8 cellular contexts compared by ENCODE assay signal in genomic region chr4:55866290-55866907, GRCh38. TPM values are rescaled to one million over a fixed set of nuclear protein-coding genes. Genes with fewer than 3 reads are reported as not detected.
DNase-seq lines count a peak whose midpoint lies in the region; ATAC-seq, FAIRE-seq and TF ChIP-seq lines count a peak whose summit lies in the region.

No MANE protein-coding gene starts in this region.

- H3K4me1 ChIP-seq in endothelial cell of umbilical vein (ENCODE audit: control insufficient read depth, extremely low read depth, insufficient read depth, low read length) = peaks cover 21% of the 10 kb centered on the region

- H2AFZ ChIP-seq in endothelial cell of umbilical vein (ENCODE audit: low read depth, low read length) = no peak overlapping the region

- TF ChIP-seq POLR2A in endothelial cell of umbilical vein (IDR thresholded peaks at IDR 0.05; ENCODE audit: low read depth, low read length) = no peak

- H3K4me2 ChIP-seq in endothelial cell of umbilical vein (ENCODE audit: insufficient read depth, low read length) = peak overlapping the region; percentile 90

- no peaks in the 10 kb centered on the region for H3K79me2 ChIP-seq in endothelial cell of umbilical vein (ENCODE audit: control insufficient read depth, insufficient read depth, low read length)

- no peak for DNase-seq in activated naive CD4-positive, alpha-beta T cell treated with anti-CD3 and anti-CD28 coated beads for 36 hours
- no peak for DNase-seq in activated naive CD4-positive, alpha-beta T cell treated with anti-CD3 and anti-CD28 coated beads, Interleukin-2, amount 50 U/mL, for 16 hours
- DNase-seq in RPMI8226 (peak; percentile 30), endothelial cell of umbilical vein (ENCODE audit: low read depth, low spot score) (peak; percentile 88), osteocyte (ENCODE audit: extremely low spot score, unreplicated experiment) (no peak), cerebellar nuclear complex (lab: John Stamatoyannopoulos, UW) (no peak), anterior cingulate cortex (lab: John Stamatoyannopoulos, UW) (no peak)

- POLR2A ChIA-PET in endothelial cell of umbilical vein (lab: Charles Lee) = interaction anchor here (1.9 kb wide), 1 partner anchor 12 kb away, joined by 6 read pairs; the partner anchor contains the start of gene EXOC1

- H3K9me3 Mint-ChIP-seq in activated naive CD4-positive, alpha-beta T cell treated with anti-CD3 and anti-CD28 coated beads for 36 hours = no peaks in the 10 kb centered on the region
- H3K9me3 Mint-ChIP-seq in osteocyte (ENCODE audit: unreplicated experiment) = no peaks in the 10 kb centered on the region

- peak overlapping the region; percentile 80 for H3K27ac ChIP-seq in endothelial cell of umbilical vein (ENCODE audit: insufficient read depth, low read depth, low read length)

- CTCF ChIA-PET in activated naive CD4-positive, alpha-beta T cell treated with anti-CD3 and anti-CD28 coated beads for 36 hours (lab: Charles Lee) = interaction anchor here (0.5 to 2.7 kb wide), 16 partner anchors 10 to 1060 kb away, joined by 3 to 15 read pairs (median 4); partner anchors contain the start of gene EXOC1
- CTCF ChIA-PET in endothelial cell of umbilical vein (lab: Charles Lee) = interaction anchor here (0.7 to 4.4 kb wide), 31 partner anchors 8 to 970 kb away, joined by 3 to 24 read pairs (median 7); partner anchors contain the start of genes CEP135, CLOCK, EXOC1 and SRD5A3

- intact Hi-C loops in activated naive CD4-positive, alpha-beta T cell treated with anti-CD3 and anti-CD28 coated beads for 36 hours (cut with micrococcal nuclease) = loop anchor here (1.0 to 10.0 kb wide), 12 partner anchors 82 to 1544 kb away; partner anchors contain the start of genes CEP135, CLOCK, NMU and TMEM165
- intact Hi-C loops in endothelial cell of umbilical vein (cut with micrococcal nuclease) = loop anchor here (1.0 to 10.0 kb wide), 8 partner anchors 13 to 892 kb away; partner anchors contain the start of genes CEP135, EXOC1 and SRD5A3

- no peaks in the 10 kb centered on the region for H3K27me3 ChIP-seq in endothelial cell of umbilical vein (ENCODE audit: control insufficient read depth in 2 of 2, insufficient read depth in 2 of 2, low read length in 2 of 2)

- peak; percentile 97 for FAIRE-seq in endothelial cell of umbilical vein (lab: Jason Lieb, UNC)

- peak overlapping the region; percentile 78 for H3K27ac Mint-ChIP-seq in activated naive CD4-positive, alpha-beta T cell treated with anti-CD3 and anti-CD28 coated beads for 36 hours
- peak overlapping the region; percentile 93 for H3K27ac Mint-ChIP-seq in osteocyte (ENCODE audit: unreplicated experiment)

- H3K9me1 ChIP-seq in endothelial cell of umbilical vein (replicated peaks; ENCODE audit: control insufficient read depth, extremely low read depth, insufficient read depth, low read length) = no peaks in the 10 kb centered on the region

- peak overlapping the region in 1 of 3 experiments; percentile 41 for H3K4me3 ChIP-seq in endothelial cell of umbilical vein (replicated peaks in 1 of 3; ENCODE audit: insufficient read depth in 1 of 3, low read depth in 1 of 3, low read length in 3 of 3)

- H3K27me3 Mint-ChIP-seq in activated naive CD4-positive, alpha-beta T cell treated with anti-CD3 and anti-CD28 coated beads for 36 hours (ENCODE audit: low read depth) = no peaks in the 10 kb centered on the region
- H3K27me3 Mint-ChIP-seq in osteocyte (ENCODE audit: unreplicated experiment) = no peaks in the 10 kb centered on the region

- peak; percentile 77 for ATAC-seq in HG02981 (IDR thresholded peaks at IDR 0.05; ENCODE audit: unreplicated experiment)

- H3K36me3 ChIP-seq in endothelial cell of umbilical vein (ENCODE audit: control insufficient read depth in 2 of 2, extremely low read depth in 1 of 2, insufficient read depth in 2 of 2, low read length in 2 of 2) = peaks cover 3 to 9% of the 10 kb centered on the region in 2 experiments

- H3K36me3 Mint-ChIP-seq in activated naive CD4-positive, alpha-beta T cell treated with anti-CD3 and anti-CD28 coated beads for 36 hours (ENCODE audit: low read depth) = peaks cover 18% of the 10 kb centered on the region
- peaks cover 25% of the 10 kb centered on the region for H3K36me3 Mint-ChIP-seq in osteocyte (ENCODE audit: unreplicated experiment)

- peak overlapping the region; percentile 55 for H3K9ac ChIP-seq in endothelial cell of umbilical vein (replicated peaks; ENCODE audit: extremely low read depth, insufficient read depth, low read length)

- no peak for TF ChIP-seq CTCF in endothelial cell of umbilical vein (IDR thresholded peaks at IDR 0.05; ENCODE audit: extremely low read depth in 1 of 2, insufficient read depth in 1 of 2, low read depth in 1 of 2, low read length in 2 of 2)
- TF ChIP-seq CTCF in osteocyte (IDR thresholded peaks at IDR 0.05) = no peak

- H3K9me3 ChIP-seq in endothelial cell of umbilical vein (replicated peaks; ENCODE audit: control insufficient read depth, insufficient read depth, low read length) = no peaks in the 10 kb centered on the region

- H3K4me1 Mint-ChIP-seq in activated naive CD4-positive, alpha-beta T cell treated with anti-CD3 and anti-CD28 coated beads for 36 hours (ENCODE audit: low read depth) = peaks cover 16% of the 10 kb centered on the region
- peaks cover 28% of the 10 kb centered on the region for H3K4me1 Mint-ChIP-seq in osteocyte (ENCODE audit: unreplicated experiment)

- H3K4me3 Mint-ChIP-seq in activated naive CD4-positive, alpha-beta T cell treated with anti-CD3 and anti-CD28 coated beads for 36 hours = no peak overlapping the region
- no peak overlapping the region for H3K4me3 Mint-ChIP-seq in osteocyte (ENCODE audit: unreplicated experiment)

- H4K20me1 ChIP-seq in endothelial cell of umbilical vein (replicated peaks; ENCODE audit: control insufficient read depth, extremely low read depth, insufficient read depth, low read length) = no peaks in the 10 kb centered on the region

- dilution Hi-C loops in endothelial cell of umbilical vein (cut with MboI; ENCODE audit: extremely low pct_ligation_motif_present, low sequenced_read_pairs) = no loop called here

- TSS peak; percentile 74 for BruUV-seq in endothelial cell of umbilical vein (replicated peaks; lab: Mats Ljungman, UMichigan)

TF ChIP-seq in endothelial cell of umbilical vein, 7 proteins besides CTCF, POLR2A, EP300 and RAD21:
- TF ChIP-seq FOS (IDR thresholded peaks at IDR 0.05; ENCODE audit: borderline replicate concordance, insufficient read depth, low read length) (peak; percentile 95), GATA2 (IDR thresholded peaks at IDR 0.05; ENCODE audit: insufficient read depth, insufficient read length, low read depth, low read length) (no peak), POLR2AphosphoS5 (IDR thresholded peaks at IDR 0.05; ENCODE audit: insufficient read depth, low read depth, low read length) (peak; percentile 33), JUN (IDR thresholded peaks at IDR 0.05; ENCODE audit: borderline replicate concordance, insufficient read depth, insufficient read length, low read depth) (peak; percentile 88)

RNA-seq across cellular contexts. Expression of gene EXOC1, which starts 13.0 kb away (rescaled TPM):
- 10 to 100 TPM; 18.7 to 21.9 TPM for total RNA-seq in activated naive CD4-positive, alpha-beta T cell treated with anti-CD3 and anti-CD28 coated beads for 36 hours
- total RNA-seq in endothelial cell of umbilical vein (30.5 and 33.3 TPM in 2 replicates), osteocyte (31.8 and 33.3 TPM in 2 replicates)
- polyA plus RNA-seq in endothelial cell of umbilical vein = 9.1 and 11.6 TPM in 2 replicates
- polyA plus RNA-seq in endothelial cell of umbilical vein (2011; cell fraction: cytosol; rRNA removed) = 17.9 and 18.2 TPM in 2 replicates
- 43.9 and 49.2 TPM in 2 replicates for polyA plus RNA-seq in endothelial cell of umbilical vein (2011; cell fraction: nucleus; rRNA removed)
- 29.5 and 41.6 TPM in 2 replicates for polyA plus RNA-seq in endothelial cell of umbilical vein (2012)
- 25.5 and 32.7 TPM in 2 replicates for polyA minus RNA-seq in endothelial cell of umbilical vein
- 2.9 TPM for polyA minus RNA-seq in endothelial cell of umbilical vein (2011; cell fraction: cytosol; rRNA and poly(A)+ RNA removed)
- polyA minus RNA-seq in endothelial cell of umbilical vein (2011; cell fraction: nucleus; rRNA and poly(A)+ RNA removed) = 25.2 and 25.5 TPM in 2 replicates

RNA-seq across cellular contexts. Expression of gene EXOC1L, which starts 46.8 kb away (rescaled TPM):
- total RNA-seq in activated naive CD4-positive, alpha-beta T cell treated with anti-CD3 and anti-CD28 coated beads for 36 hours = not detected
- total RNA-seq in endothelial cell of umbilical vein (not detected in 2 replicates), osteocyte (not detected in 2 replicates)
- polyA plus RNA-seq in endothelial cell of umbilical vein = not detected in 2 replicates
- not detected in 2 replicates for polyA plus RNA-seq in endothelial cell of umbilical vein (2011; cell fraction: cytosol; rRNA removed)
- polyA plus RNA-seq in endothelial cell of umbilical vein (2011; cell fraction: nucleus; rRNA removed) = not detected in 2 replicates
- not detected in 2 replicates for polyA plus RNA-seq in endothelial cell of umbilical vein (2012)
- not detected in 2 replicates for polyA minus RNA-seq in endothelial cell of umbilical vein
- polyA minus RNA-seq in endothelial cell of umbilical vein (2011; cell fraction: cytosol; rRNA and poly(A)+ RNA removed) = not detected
- not detected in 2 replicates for polyA minus RNA-seq in endothelial cell of umbilical vein (2011; cell fraction: nucleus; rRNA and poly(A)+ RNA removed)

Comparison
In these comparisons a context has a peak if more than half of its experiments do, and no peak if none do; other contexts are left out.
1. DNase-seq: peak in RPMI8226 (single experiment) and endothelial cell of umbilical vein (single experiment); none in activated naive CD4-positive, alpha-beta T cell treated with anti-CD3 and anti-CD28 coated beads for 36 hours (single experiment), activated naive CD4-positive, alpha-beta T cell treated with anti-CD3 and anti-CD28 coated beads, Interleukin-2, amount 50 U/mL, for 16 hours (single experiment), osteocyte (single experiment), cerebellar nuclear complex (0 of 2) and anterior cingulate cortex (0 of 58).